1 cellular context compared by ENCODE assay signal in the genomic region with DNA sequence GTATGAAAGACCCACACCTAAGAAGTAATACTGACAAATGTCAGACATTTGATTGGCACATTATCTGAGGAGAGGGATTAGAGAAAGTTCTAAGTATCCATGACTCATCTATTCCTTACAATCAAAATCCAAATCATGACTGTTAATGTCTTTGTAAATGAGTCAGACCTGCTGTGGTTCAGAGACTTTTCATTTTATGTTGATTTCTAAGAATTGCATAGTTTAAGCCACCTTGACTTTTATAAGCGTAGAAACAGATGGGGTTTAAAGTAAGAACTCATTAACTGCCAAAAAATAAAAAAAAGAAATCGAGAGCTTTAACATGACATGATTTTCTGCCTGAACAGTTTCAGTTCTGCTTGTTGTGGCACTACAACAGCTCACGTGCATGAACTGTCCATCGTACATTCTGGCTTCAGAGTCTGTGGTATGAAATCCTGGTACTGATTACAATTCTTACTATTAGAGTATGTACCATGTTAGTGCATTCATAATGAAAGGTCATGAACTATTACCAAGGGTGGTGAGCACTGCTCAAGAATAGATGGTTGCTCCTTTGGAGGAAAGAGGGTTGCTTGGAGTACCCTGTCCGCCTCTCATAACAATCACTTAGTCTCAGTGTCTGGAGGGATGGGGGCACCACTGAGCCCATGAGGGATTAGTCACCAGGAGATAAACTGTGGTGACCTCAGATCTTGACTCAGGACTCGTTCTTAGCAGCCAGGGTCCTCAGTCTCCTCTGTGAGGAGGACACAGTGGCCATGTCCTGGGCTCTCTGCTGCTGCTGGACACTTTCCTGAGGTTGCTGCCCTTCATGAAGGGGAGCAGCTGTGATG.
A peak's percentile ranks its signal among the peaks of the same experiment; 100 is the strongest.
TF ChIP-seq lines count a peak whose summit lies in the region.

No MANE protein-coding gene starts in this region.

TF ChIP-seq in GM12878, 131 proteins besides CTCF, POLR2A, EP300 and RAD21 (continues in another document):
- no peak for TF ChIP-seq SRF (IDR thresholded peaks at IDR 0.05; ENCODE audit: low read depth in 2 of 2, low read length in 2 of 2)
- no peak for TF ChIP-seq YBX1 (IDR thresholded peaks at IDR 0.05)
- peak; percentile 91 for TF ChIP-seq TBL1XR1 (IDR thresholded peaks at IDR 0.05; ENCODE audit: low read depth, low read length)
- peak; percentile 51; the same call in 1 of the 2 replicates for TF ChIP-seq GATAD2B (conservative IDR thresholded peaks at IDR 0.05; ENCODE audit: low read depth)
- TF ChIP-seq, protein P1, sequence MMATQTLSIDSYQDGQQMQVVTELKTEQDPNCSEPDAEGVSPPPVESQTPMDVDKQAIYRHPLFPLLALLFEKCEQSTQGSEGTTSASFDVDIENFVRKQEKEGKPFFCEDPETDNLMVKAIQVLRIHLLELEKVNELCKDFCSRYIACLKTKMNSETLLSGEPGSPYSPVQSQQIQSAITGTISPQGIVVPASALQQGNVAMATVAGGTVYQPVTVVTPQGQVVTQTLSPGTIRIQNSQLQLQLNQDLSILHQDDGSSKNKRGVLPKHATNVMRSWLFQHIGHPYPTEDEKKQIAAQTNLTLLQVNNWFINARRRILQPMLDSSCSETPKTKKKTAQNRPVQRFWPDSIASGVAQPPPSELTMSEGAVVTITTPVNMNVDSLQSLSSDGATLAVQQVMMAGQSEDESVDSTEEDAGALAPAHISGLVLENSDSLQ (IDR thresholded peaks at IDR 0.05) = peak; percentile 88
- TF ChIP-seq CREB1 (IDR thresholded peaks at IDR 0.05; ENCODE audit: low read depth) = 0 out of 2 replicates have a peak, but pooled peaks have one; percentile 29
- no peak for TF ChIP-seq SMAD1 (IDR thresholded peaks at IDR 0.05; ENCODE audit: low read depth, partially characterized antibody)
- TF ChIP-seq, protein P2, sequence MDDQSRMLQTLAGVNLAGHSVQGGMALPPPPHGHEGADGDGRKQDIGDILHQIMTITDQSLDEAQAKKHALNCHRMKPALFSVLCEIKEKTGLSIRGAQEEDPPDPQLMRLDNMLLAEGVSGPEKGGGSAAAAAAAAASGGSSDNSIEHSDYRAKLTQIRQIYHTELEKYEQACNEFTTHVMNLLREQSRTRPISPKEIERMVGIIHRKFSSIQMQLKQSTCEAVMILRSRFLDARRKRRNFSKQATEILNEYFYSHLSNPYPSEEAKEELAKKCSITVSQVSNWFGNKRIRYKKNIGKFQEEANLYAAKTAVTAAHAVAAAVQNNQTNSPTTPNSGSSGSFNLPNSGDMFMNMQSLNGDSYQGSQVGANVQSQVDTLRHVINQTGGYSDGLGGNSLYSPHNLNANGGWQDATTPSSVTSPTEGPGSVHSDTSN (IDR thresholded peaks at IDR 0.05; ENCODE audit: insufficient replicate concordance, low read depth, low read length) = peak; percentile 28
- peak; percentile 77; the same call in 1 of the 2 replicates for TF ChIP-seq BMI1 (IDR thresholded peaks at IDR 0.05; ENCODE audit: borderline replicate concordance)
- TF ChIP-seq, protein P3, sequence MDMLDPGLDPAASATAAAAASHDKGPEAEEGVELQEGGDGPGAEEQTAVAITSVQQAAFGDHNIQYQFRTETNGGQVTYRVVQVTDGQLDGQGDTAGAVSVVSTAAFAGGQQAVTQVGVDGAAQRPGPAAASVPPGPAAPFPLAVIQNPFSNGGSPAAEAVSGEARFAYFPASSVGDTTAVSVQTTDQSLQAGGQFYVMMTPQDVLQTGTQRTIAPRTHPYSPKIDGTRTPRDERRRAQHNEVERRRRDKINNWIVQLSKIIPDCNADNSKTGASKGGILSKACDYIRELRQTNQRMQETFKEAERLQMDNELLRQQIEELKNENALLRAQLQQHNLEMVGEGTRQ (IDR thresholded peaks at IDR 0.05; ENCODE audit: borderline replicate concordance, low read depth, low read length) = no peak
- TF ChIP-seq EGR1 (IDR thresholded peaks at IDR 0.05; ENCODE audit: borderline replicate concordance in 1 of 2, low read depth in 2 of 2, low read length in 2 of 2) = no peak
- peak in 1 of 2 experiments; percentile 59; a peak in 1 of 4 replicates for TF ChIP-seq CEBPB (IDR thresholded peaks at IDR 0.05; ENCODE audit: borderline replicate concordance in 1 of 2, low read depth in 2 of 2, low read length in 2 of 2)
- TF ChIP-seq, protein P4, sequence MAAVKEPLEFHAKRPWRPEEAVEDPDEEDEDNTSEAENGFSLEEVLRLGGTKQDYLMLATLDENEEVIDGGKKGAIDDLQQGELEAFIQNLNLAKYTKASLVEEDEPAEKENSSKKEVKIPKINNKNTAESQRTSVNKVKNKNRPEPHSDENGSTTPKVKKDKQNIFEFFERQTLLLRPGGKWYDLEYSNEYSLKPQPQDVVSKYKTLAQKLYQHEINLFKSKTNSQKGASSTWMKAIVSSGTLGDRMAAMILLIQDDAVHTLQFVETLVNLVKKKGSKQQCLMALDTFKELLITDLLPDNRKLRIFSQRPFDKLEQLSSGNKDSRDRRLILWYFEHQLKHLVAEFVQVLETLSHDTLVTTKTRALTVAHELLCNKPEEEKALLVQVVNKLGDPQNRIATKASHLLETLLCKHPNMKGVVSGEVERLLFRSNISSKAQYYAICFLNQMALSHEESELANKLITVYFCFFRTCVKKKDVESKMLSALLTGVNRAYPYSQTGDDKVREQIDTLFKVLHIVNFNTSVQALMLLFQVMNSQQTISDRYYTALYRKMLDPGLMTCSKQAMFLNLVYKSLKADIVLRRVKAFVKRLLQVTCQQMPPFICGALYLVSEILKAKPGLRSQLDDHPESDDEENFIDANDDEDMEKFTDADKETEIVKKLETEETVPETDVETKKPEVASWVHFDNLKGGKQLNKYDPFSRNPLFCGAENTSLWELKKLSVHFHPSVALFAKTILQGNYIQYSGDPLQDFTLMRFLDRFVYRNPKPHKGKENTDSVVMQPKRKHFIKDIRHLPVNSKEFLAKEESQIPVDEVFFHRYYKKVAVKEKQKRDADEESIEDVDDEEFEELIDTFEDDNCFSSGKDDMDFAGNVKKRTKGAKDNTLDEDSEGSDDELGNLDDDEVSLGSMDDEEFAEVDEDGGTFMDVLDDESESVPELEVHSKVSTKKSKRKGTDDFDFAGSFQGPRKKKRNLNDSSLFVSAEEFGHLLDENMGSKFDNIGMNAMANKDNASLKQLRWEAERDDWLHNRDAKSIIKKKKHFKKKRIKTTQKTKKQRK (IDR thresholded peaks at IDR 0.05; ENCODE audit: low read depth, low read length) = no peak
- TF ChIP-seq, protein P5, sequence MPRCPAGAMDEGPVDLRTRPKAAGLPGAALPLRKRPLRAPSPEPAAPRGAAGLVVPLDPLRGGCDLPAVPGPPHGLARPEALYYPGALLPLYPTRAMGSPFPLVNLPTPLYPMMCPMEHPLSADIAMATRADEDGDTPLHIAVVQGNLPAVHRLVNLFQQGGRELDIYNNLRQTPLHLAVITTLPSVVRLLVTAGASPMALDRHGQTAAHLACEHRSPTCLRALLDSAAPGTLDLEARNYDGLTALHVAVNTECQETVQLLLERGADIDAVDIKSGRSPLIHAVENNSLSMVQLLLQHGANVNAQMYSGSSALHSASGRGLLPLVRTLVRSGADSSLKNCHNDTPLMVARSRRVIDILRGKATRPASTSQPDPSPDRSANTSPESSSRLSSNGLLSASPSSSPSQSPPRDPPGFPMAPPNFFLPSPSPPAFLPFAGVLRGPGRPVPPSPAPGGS (IDR thresholded peaks at IDR 0.05; ENCODE audit: borderline replicate concordance, insufficient read depth, low read depth, low read length, poor library complexity, severe bottlenecking) = peak; percentile 20
- TF ChIP-seq BRCA1 (IDR thresholded peaks at IDR 0.05; ENCODE audit: low read depth, low read length) = no peak
- peak; percentile 95 for TF ChIP-seq FOXM1 (IDR thresholded peaks at IDR 0.05; ENCODE audit: low read depth, low read length)
- TF ChIP-seq SMAD5 (IDR thresholded peaks at IDR 0.05; ENCODE audit: low read depth) = no peak
- TF ChIP-seq JUNB (IDR thresholded peaks at IDR 0.05) = peak; percentile 97
- TF ChIP-seq NFXL1 (IDR thresholded peaks at IDR 0.05; ENCODE audit: borderline replicate concordance) = no peak
- TF ChIP-seq RUNX3 (IDR thresholded peaks at IDR 0.05; ENCODE audit: low read length) = peak; percentile 96
- no peak for TF ChIP-seq NFYA (IDR thresholded peaks at IDR 0.05; ENCODE audit: borderline replicate concordance, low read depth, low read length)
- TF ChIP-seq, protein P6, sequence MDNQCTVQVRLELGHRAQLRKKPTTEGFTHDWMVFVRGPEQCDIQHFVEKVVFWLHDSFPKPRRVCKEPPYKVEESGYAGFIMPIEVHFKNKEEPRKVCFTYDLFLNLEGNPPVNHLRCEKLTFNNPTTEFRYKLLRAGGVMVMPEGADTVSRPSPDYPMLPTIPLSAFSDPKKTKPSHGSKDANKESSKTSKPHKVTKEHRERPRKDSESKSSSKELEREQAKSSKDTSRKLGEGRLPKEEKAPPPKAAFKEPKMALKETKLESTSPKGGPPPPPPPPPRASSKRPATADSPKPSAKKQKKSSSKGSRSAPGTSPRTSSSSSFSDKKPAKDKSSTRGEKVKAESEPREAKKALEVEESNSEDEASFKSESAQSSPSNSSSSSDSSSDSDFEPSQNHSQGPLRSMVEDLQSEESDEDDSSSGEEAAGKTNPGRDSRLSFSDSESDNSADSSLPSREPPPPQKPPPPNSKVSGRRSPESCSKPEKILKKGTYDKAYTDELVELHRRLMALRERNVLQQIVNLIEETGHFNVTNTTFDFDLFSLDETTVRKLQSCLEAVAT (IDR thresholded peaks at IDR 0.05) = no peak
- TF ChIP-seq IRF4 (IDR thresholded peaks at IDR 0.05; ENCODE audit: low read depth, low read length) = peak; percentile 98
- peak; percentile 99 for TF ChIP-seq MTA3 (IDR thresholded peaks at IDR 0.05; ENCODE audit: borderline replicate concordance, low read length)
- no peak for TF ChIP-seq SREBF2 (IDR thresholded peaks at IDR 0.05; ENCODE audit: low read length)
- no peak for TF ChIP-seq RCOR1 (conservative IDR thresholded peaks at IDR 0.05; ENCODE audit: low read depth, low read length)
- peak; percentile 89; the same call in 1 of the 2 replicates for TF ChIP-seq ZBED1 (IDR thresholded peaks at IDR 0.05; ENCODE audit: borderline replicate concordance)
- TF ChIP-seq FOS (IDR thresholded peaks at IDR 0.05; ENCODE audit: borderline replicate concordance, extremely low read depth, insufficient read length) = no peak
- 0 out of 2 replicates have a peak, but pooled peaks have one; percentile 52 for TF ChIP-seq TCF7 (IDR thresholded peaks at IDR 0.05; ENCODE audit: borderline replicate concordance)
- TF ChIP-seq SIX5 (IDR thresholded peaks at IDR 0.05; ENCODE audit: low read depth, low read length, severe bottlenecking) = no peak
- TF ChIP-seq, protein P7, sequence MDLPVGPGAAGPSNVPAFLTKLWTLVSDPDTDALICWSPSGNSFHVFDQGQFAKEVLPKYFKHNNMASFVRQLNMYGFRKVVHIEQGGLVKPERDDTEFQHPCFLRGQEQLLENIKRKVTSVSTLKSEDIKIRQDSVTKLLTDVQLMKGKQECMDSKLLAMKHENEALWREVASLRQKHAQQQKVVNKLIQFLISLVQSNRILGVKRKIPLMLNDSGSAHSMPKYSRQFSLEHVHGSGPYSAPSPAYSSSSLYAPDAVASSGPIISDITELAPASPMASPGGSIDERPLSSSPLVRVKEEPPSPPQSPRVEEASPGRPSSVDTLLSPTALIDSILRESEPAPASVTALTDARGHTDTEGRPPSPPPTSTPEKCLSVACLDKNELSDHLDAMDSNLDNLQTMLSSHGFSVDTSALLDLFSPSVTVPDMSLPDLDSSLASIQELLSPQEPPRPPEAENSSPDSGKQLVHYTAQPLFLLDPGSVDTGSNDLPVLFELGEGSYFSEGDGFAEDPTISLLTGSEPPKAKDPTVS (IDR thresholded peaks at IDR 0.05; ENCODE audit: low read depth, low read length) = no peak
- TF ChIP-seq BACH1 (IDR thresholded peaks at IDR 0.05; ENCODE audit: borderline replicate concordance) = peak; percentile 82; the same call in 1 of the 2 replicates
- peak; percentile 97 for TF ChIP-seq SPI1 (IDR thresholded peaks at IDR 0.05; ENCODE audit: borderline replicate concordance, insufficient read depth, low read depth, low read length)
- TF ChIP-seq HCFC1 (IDR thresholded peaks at IDR 0.05; ENCODE audit: low read length) = no peak
- peak; percentile 69; the same call in 1 of the 2 replicates for TF ChIP-seq RAD51 (IDR thresholded peaks at IDR 0.05)
- peak; percentile 49; the same call in 1 of the 2 replicates for TF ChIP-seq NBN (IDR thresholded peaks at IDR 0.05)
- TF ChIP-seq NFIC (IDR thresholded peaks at IDR 0.05; ENCODE audit: low read depth, low read length) = peak; percentile 97
- TF ChIP-seq SP1 (IDR thresholded peaks at IDR 0.05; ENCODE audit: low read depth, low read length) = no peak
- no peak for TF ChIP-seq KDM1A (IDR thresholded peaks at IDR 0.05; ENCODE audit: borderline replicate concordance)
- TF ChIP-seq ATF7 (IDR thresholded peaks at IDR 0.05; ENCODE audit: low read depth) = peak; percentile 91
- peak; percentile 92 for TF ChIP-seq PAX5 (IDR thresholded peaks at IDR 0.05; ENCODE audit: borderline replicate concordance, low read depth, low read length)
- TF ChIP-seq IKZF2 (IDR thresholded peaks at IDR 0.05) = peak; percentile 90 to 93
- TF ChIP-seq, protein P8, sequence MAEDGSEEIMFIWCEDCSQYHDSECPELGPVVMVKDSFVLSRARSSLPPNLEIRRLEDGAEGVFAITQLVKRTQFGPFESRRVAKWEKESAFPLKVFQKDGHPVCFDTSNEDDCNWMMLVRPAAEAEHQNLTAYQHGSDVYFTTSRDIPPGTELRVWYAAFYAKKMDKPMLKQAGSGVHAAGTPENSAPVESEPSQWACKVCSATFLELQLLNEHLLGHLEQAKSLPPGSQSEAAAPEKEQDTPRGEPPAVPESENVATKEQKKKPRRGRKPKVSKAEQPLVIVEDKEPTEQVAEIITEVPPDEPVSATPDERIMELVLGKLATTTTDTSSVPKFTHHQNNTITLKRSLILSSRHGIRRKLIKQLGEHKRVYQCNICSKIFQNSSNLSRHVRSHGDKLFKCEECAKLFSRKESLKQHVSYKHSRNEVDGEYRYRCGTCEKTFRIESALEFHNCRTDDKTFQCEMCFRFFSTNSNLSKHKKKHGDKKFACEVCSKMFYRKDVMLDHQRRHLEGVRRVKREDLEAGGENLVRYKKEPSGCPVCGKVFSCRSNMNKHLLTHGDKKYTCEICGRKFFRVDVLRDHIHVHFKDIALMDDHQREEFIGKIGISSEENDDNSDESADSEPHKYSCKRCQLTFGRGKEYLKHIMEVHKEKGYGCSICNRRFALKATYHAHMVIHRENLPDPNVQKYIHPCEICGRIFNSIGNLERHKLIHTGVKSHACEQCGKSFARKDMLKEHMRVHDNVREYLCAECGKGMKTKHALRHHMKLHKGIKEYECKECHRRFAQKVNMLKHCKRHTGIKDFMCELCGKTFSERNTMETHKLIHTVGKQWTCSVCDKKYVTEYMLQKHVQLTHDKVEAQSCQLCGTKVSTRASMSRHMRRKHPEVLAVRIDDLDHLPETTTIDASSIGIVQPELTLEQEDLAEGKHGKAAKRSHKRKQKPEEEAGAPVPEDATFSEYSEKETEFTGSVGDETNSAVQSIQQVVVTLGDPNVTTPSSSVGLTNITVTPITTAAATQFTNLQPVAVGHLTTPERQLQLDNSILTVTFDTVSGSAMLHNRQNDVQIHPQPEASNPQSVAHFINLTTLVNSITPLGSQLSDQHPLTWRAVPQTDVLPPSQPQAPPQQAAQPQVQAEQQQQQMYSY (CRISPR knock-in tag; IDR thresholded peaks at IDR 0.05) = no peak
- TF ChIP-seq EED (IDR thresholded peaks at IDR 0.05; ENCODE audit: low read depth) = peak; percentile 93
- peak; percentile 94 for TF ChIP-seq MTA2 (IDR thresholded peaks at IDR 0.05; ENCODE audit: low read depth)
- no peak for TF ChIP-seq SREBF1 (IDR thresholded peaks at IDR 0.05; ENCODE audit: low read length)
